31 cellular contexts compared by ENCODE assay signal in the genomic region with DNA sequence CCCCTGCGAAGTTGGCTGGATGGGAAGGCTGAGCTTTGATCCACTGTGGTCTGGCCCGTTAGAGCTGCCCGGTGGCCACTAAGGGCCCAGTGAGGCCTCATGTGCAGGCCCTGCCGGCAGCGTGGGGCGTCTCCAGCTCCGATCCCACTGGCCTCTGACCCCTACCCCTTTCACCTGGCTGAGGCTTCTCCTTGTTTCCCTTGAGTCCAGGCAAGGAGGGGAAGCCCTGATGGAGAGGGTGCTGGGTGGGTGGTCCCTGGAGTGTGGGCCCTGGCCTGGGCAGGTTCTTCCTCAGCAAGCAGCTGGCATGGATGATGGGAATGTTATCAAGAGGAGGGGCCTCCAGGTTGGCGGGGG.
DNase-seq lines count a peak whose midpoint lies in the region; ATAC-seq and TF ChIP-seq lines count a peak whose summit lies in the region.
"Had no signal": no experiment of that assay in that cellular context is flagged by ENCODE, and none has a peak within 500 bp of the region (broad histone marks: within the 10 kb centered on the region; RNA-seq: fewer than 3 reads in every experiment).

No MANE protein-coding gene starts in this region.

- H3K4me3 ChIP-seq in SK-N-SH (ENCODE audit: low read depth in 2 of 2, low read length in 1 of 2) (no peak overlapping the region), coronary artery (no peak overlapping the region), mammary epithelial cell (replicated peaks in 1 of 3; ENCODE audit: insufficient read depth in 1 of 3, low read depth in 2 of 3, low read length in 3 of 3) (no peak overlapping the region)
- H3K4me3 ChIP-seq: ascending aorta, dorsolateral prefrontal cortex, left lung, MG63, ovary, tibial nerve had no signal

- H3K27ac ChIP-seq in SK-N-SH (ENCODE audit: low read depth in 2 of 2, low read length in 1 of 2) (no peak overlapping the region; a peak in 1 of 4 replicates), coronary artery (no peak overlapping the region), mammary epithelial cell (ENCODE audit: insufficient read depth, low read depth, low read length) (no peak overlapping the region)
- H3K27ac ChIP-seq: 22Rv1, ascending aorta, dorsolateral prefrontal cortex, epithelial cell of prostate, left lung, ovary, tibial nerve had no signal

- H3K9me2 ChIP-seq in SK-N-SH = no peaks in the 10 kb centered on the region

- peaks cover 22% of the 10 kb centered on the region for H3F3A ChIP-seq in SK-N-SH (replicated peaks; ENCODE audit: insufficient read depth)

- H3K9me3 ChIP-seq in SK-N-SH (no peaks in the 10 kb centered on the region), mammary epithelial cell (replicated peaks; ENCODE audit: insufficient read depth, low read length) (no peaks in the 10 kb centered on the region)
- H3K9me3 ChIP-seq: ascending aorta, left lung, MG63, ovary, tibial nerve had no signal

- TF ChIP-seq CTCF in SK-N-SH (IDR thresholded peaks at IDR 0.05) (no peak), CD14-positive monocyte (IDR thresholded peaks at IDR 0.05) (no peak), coronary artery (IDR thresholded peaks at IDR 0.05) (no peak), mammary epithelial cell (conservative IDR thresholded peaks at IDR 0.05 in 1 of 2, IDR thresholded peaks at IDR 0.05 in 1 of 2; ENCODE audit: extremely low read depth in 1 of 2, insufficient read depth in 1 of 2, low read depth in 1 of 2, low read length in 2 of 2) (no peak)

- intact Hi-C loops in CD14-positive monocyte (cut with micrococcal nuclease) (no loop called here), sciatic nerve (cut with DNase I) (loop anchor here (5.0 kb wide), 1 partner anchor 170 kb away; no protein-coding TSS in a partner anchor), mammary epithelial cell (cut with micrococcal nuclease) (no loop called here)

- TF ChIP-seq EP300 in SK-N-SH (IDR thresholded peaks at IDR 0.05; ENCODE audit: borderline replicate concordance in 1 of 2, low read depth in 1 of 2, low read length in 1 of 2) = no peak

- peaks cover 50 to 83% of the 10 kb centered on the region in 2 donors for H3K36me3 Mint-ChIP-seq in CD14-positive monocyte

- H2AFZ ChIP-seq in SK-N-SH (ENCODE audit: low read depth) (no peak overlapping the region), mammary epithelial cell (ENCODE audit: low read depth, low read length) (no peak overlapping the region)

- POLR2A ChIA-PET in SK-N-SH (lab: Yijun Ruan, JAX) = no interaction called here

- in situ Hi-C loops in mammary epithelial cell (cut with MboI; ENCODE audit: low sequenced_read_pairs in 2 of 2) = loop anchor here in 1 of 2 donors (10.0 kb wide), 1 partner anchor 173 kb away; no protein-coding TSS in a partner anchor

- H3K9ac ChIP-seq in SK-N-SH (no peak overlapping the region), mammary epithelial cell (ENCODE audit: insufficient read depth, low read length) (no peak overlapping the region)

- H3K4me1 Mint-ChIP-seq in CD14-positive monocyte = peaks cover 26% of the 10 kb centered on the region
- H3K4me1 Mint-ChIP-seq: mesothelial cell of epicardium had no signal

- TF ChIP-seq RAD21 in SK-N-SH (IDR thresholded peaks at IDR 0.05; ENCODE audit: low read length) = no peak

- H3K79me2 ChIP-seq in SK-N-SH (ENCODE audit: insufficient read depth) (no peaks in the 10 kb centered on the region), mammary epithelial cell (ENCODE audit: insufficient read depth, low read length) (peaks cover 9% of the 10 kb centered on the region)

- 94% methylated on average over 8 of the region's 8 CpGs for WGBS in SK-N-SH (ENCODE audit: low lambda C conversion rate)
- 100% methylated on average over 7 of the region's 8 CpGs for WGBS in mammary epithelial cell (ENCODE audit: low coverage, missing lambda C conversion rate)

- ATAC-seq in SK-N-SH treated with all-trans-retinoic acid at 6 μM for 48 hours = no peak
- ATAC-seq in sciatic nerve = no peak
- no peak for ATAC-seq in HG02852 (IDR thresholded peaks at IDR 0.05; ENCODE audit: unreplicated experiment)
- ATAC-seq: left lung; naive thymus-derived CD4-positive, alpha-beta T cell; PC-3; T-cell had no signal

- H3K27me3 Mint-ChIP-seq in CD14-positive monocyte (ENCODE audit: low read depth in 3 of 3) = no peaks in the 10 kb centered on the region
- H3K27me3 Mint-ChIP-seq: activated naive CD4-positive, alpha-beta T cell treated with anti-CD3 and anti-CD28 coated beads, Interleukin-2, amount 50 U/mL, for 24 hours; naive thymus-derived CD4-positive, alpha-beta T cell; stimulated activated naive CD8-positive, alpha-beta T cell treated with anti-CD3 and anti-CD28 coated beads, Interleukin-15, Interleukin-2, amounts not matched to agents 100 ng/mL and 50 ng/mL, for 24 hours; T-cell had no signal

- H3K4me1 ChIP-seq in SK-N-SH (ENCODE audit: control insufficient read depth in 1 of 2, insufficient read depth in 2 of 2, low read depth in 1 of 2, low read length in 1 of 2) (peaks cover 4% of the 10 kb centered on the region in 2 experiments; a peak in 2 of 4 replicates), mammary epithelial cell (ENCODE audit: insufficient read depth, low read length) (no peaks in the 10 kb centered on the region)

- CTCF ChIA-PET in SK-N-SH (lab: Yijun Ruan, JAX) = interaction anchor here (0.6 to 21.9 kb wide), 5 partner anchors 45 to 166 kb away, joined by 3 to 566 read pairs (median 16); no protein-coding TSS in a partner anchor
- CTCF ChIA-PET in mammary epithelial cell (lab: Charles Lee; ENCODE audit: low non-redundant PET) = no interaction called here

- H3K9me3 Mint-ChIP-seq in CD14-positive monocyte = peaks cover 0 to 2% (median 0%) of the 10 kb centered on the region in 7 donors
- H3K9me3 Mint-ChIP-seq: activated naive CD4-positive, alpha-beta T cell treated with anti-CD3 and anti-CD28 coated beads, Interleukin-2, amount 50 U/mL, for 24 hours; CD8-positive, alpha-beta memory T cell; immature natural killer cell; mesothelial cell of epicardium; stimulated activated naive CD8-positive, alpha-beta T cell treated with anti-CD3 and anti-CD28 coated beads, Interleukin-15, Interleukin-2, amounts not matched to agents 100 ng/mL and 50 ng/mL, for 24 hours; T-cell had no signal

- dilution Hi-C loops in mammary epithelial cell (cut with HindIII; ENCODE audit: low sequenced_read_pairs) = no loop called here

- no TSS peak for BruUV-seq in mammary epithelial cell (replicated peaks; lab: Mats Ljungman, UMichigan)

- H4K20me1 ChIP-seq in SK-N-SH (ENCODE audit: insufficient read depth) = peaks cover 6% of the 10 kb centered on the region; the same call in 1 of the 2 replicates
- no peaks in the 10 kb centered on the region for H4K20me1 ChIP-seq in mammary epithelial cell (ENCODE audit: insufficient read depth, low read length)

- H3K36me3 ChIP-seq in SK-N-SH (replicated peaks in 1 of 2; ENCODE audit: control insufficient read depth in 1 of 2, insufficient read depth in 2 of 2, low read length in 1 of 2) (peaks cover 51 to 52% of the 10 kb centered on the region in 2 experiments), mammary epithelial cell (ENCODE audit: insufficient read depth, low read length) (peaks cover 30% of the 10 kb centered on the region)
- H3K36me3 ChIP-seq: ovary had no signal

- peak; percentile 33 for DNase-seq in SK-N-SH
- DNase-seq in CD14-positive monocyte (ENCODE audit: low spot score) = peak; percentile 44
- peak; percentile 70 for DNase-seq in coronary artery (ENCODE audit: low spot score)
- peak; percentile 53 for DNase-seq in sciatic nerve (ENCODE audit: low spot score)
- no peak for DNase-seq in stimulated activated CD4-positive, alpha-beta T cell treated with anti-CD3 and anti-CD28 coated beads, Interleukin-2, amount 100 ng/mL, for 24 hours
- DNase-seq in mammary epithelial cell = no peak
- DNase-seq: activated CD8-positive, alpha-beta memory T cell treated with anti-CD3 and anti-CD28 coated beads for 24 hours; central memory CD4-positive, alpha-beta T cell; DMS153; immature natural killer cell; KBM-7; MG63; NCI-H1417; NCI-H446; PC-3; SIG-M5 had no signal

- no peak overlapping the region for H3K27ac Mint-ChIP-seq in CD14-positive monocyte
- H3K27ac Mint-ChIP-seq: activated naive CD4-positive, alpha-beta T cell treated with anti-CD3 and anti-CD28 coated beads, Interleukin-2, amount 50 U/mL, for 24 hours; immature natural killer cell; mesothelial cell of epicardium; stimulated activated naive CD8-positive, alpha-beta T cell treated with anti-CD3 and anti-CD28 coated beads, Interleukin-15, Interleukin-2, amounts not matched to agents 100 ng/mL and 50 ng/mL, for 24 hours had no signal

- H3K27me3 ChIP-seq in SK-N-SH (ENCODE audit: insufficient read depth) (no peaks in the 10 kb centered on the region), mammary epithelial cell (ENCODE audit: insufficient read depth, low read length) (no peaks in the 10 kb centered on the region)
- H3K27me3 ChIP-seq: ascending aorta, dorsolateral prefrontal cortex, left lung, MG63, ovary, tibial nerve had no signal

- H3K4me3 Mint-ChIP-seq in CD14-positive monocyte = no peak overlapping the region
- H3K4me3 Mint-ChIP-seq: activated naive CD4-positive, alpha-beta T cell treated with anti-CD3 and anti-CD28 coated beads, Interleukin-2, amount 50 U/mL, for 24 hours; CD8-positive, alpha-beta memory T cell; immature natural killer cell; mesothelial cell of epicardium; naive thymus-derived CD4-positive, alpha-beta T cell; stimulated activated naive CD8-positive, alpha-beta T cell treated with anti-CD3 and anti-CD28 coated beads, Interleukin-15, Interleukin-2, amounts not matched to agents 100 ng/mL and 50 ng/mL, for 24 hours; T-cell had no signal

- H3K4me2 ChIP-seq in SK-N-SH = no peak overlapping the region
- no peak overlapping the region for H3K4me2 ChIP-seq in mammary epithelial cell (ENCODE audit: insufficient read depth, low read depth, low read length)

TF ChIP-seq in SK-N-SH, 30 proteins besides CTCF, POLR2A, EP300 and RAD21 (continues in another document):
- no peak for TF ChIP-seq TEAD4 (IDR thresholded peaks at IDR 0.05; ENCODE audit: borderline replicate concordance, insufficient read depth)
- TF ChIP-seq, protein P1, sequence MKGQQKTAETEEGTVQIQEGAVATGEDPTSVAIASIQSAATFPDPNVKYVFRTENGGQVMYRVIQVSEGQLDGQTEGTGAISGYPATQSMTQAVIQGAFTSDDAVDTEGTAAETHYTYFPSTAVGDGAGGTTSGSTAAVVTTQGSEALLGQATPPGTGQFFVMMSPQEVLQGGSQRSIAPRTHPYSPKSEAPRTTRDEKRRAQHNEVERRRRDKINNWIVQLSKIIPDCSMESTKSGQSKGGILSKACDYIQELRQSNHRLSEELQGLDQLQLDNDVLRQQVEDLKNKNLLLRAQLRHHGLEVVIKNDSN (IDR thresholded peaks at IDR 0.05; ENCODE audit: borderline replicate concordance, low read depth) = no peak

TF ChIP-seq in SK-N-SH treated with all-trans-retinoic acid at 6 μM for 48 hours, 23 proteins besides CTCF, POLR2A, EP300 and RAD21:
- TF ChIP-seq ESRRG (CRISPR knock-in tag; IDR thresholded peaks at IDR 0.05) (no peak), GLIS3 (CRISPR knock-in tag; IDR thresholded peaks at IDR 0.05) (no peak)

Comparison
In these comparisons a context has a peak if more than half of its experiments do, and no peak if none do; other contexts are left out.
1. DNase-seq: peak in SK-N-SH (single experiment), CD14-positive monocyte (single experiment), coronary artery (single experiment) and sciatic nerve (single experiment); none in stimulated activated CD4-positive, alpha-beta T cell treated with anti-CD3 and anti-CD28 coated beads, Interleukin-2, amount 100 ng/mL, for 24 hours (0 of 2) and mammary epithelial cell (single experiment).